ENCODE assay signal across 8 cellular contexts in genomic region chr3:143001369-143002082, GRCh38. TPM values are rescaled to one million over a fixed set of nuclear protein-coding genes. Genes with fewer than 3 reads are reported as not detected.
DNase-seq lines count a peak whose midpoint lies in the region; ATAC-seq and TF ChIP-seq lines count a peak whose summit lies in the region.

TSS of gene U2SURP (plus strand) at chr3:143001570. CDS start at chr3:143001629, 59 bp downstream.

- ATAC-seq in HG02610 (IDR thresholded peaks at IDR 0.05; ENCODE audit: unreplicated experiment) (peak; percentile 86), omental fat pad (ENCODE audit: low FRiP score) (peak; percentile 96)
- ATAC-seq in activated naive CD4-positive, alpha-beta T cell treated with anti-CD3 and anti-CD28 coated beads, Interleukin-2, amount 50 U/mL, for 72 hours = peak; percentile 90 to 92

- H3K27me3 ChIP-seq in testis = no peaks in the 10 kb centered on the region

- H3K36me3 ChIP-seq in testis (ENCODE audit: low read depth, missing control alignments) = no peaks in the 10 kb centered on the region

- no peaks in the 10 kb centered on the region for H3K9me3 ChIP-seq in testis

- H3K4me3 ChIP-seq in GM08714 (ENCODE audit: low read length) = peak within 1 kb of the TSS; percentile 72
- peak within 1 kb of the TSS; percentile 83 to 94 for H3K4me3 ChIP-seq in testis

- H3K27ac ChIP-seq in testis = peak within 1 kb of the TSS; percentile 86 to 95

- DNase-seq in NCI-H1092 treated with DMSO at 0.1 percent for 48 hours (lab: John Stamatoyannopoulos, UW) (peak; percentile 97), SKM-1 (lab: John Stamatoyannopoulos, UW; ENCODE audit: unreplicated experiment) (peak; percentile 92), glomerular endothelial cell (ENCODE audit: extremely low read depth, low read depth, low spot score) (peak; percentile 93), omental fat pad (ENCODE audit: low spot score) (peak; percentile 79), testis (peak; percentile 99)
- DNase-seq in activated naive CD4-positive, alpha-beta T cell treated with anti-CD3 and anti-CD28 coated beads, Interleukin-2, amount 50 U/mL, for 72 hours (ENCODE audit: low spot score in 2 of 2) = peak; percentile 88 to 93

- peak; percentile 45 for TF ChIP-seq POLR2A in testis (IDR thresholded peaks at IDR 0.05)

- peaks cover 26 to 27% of the 10 kb centered on the region in 2 donors for H3K36me3 Mint-ChIP-seq in activated naive CD4-positive, alpha-beta T cell treated with anti-CD3 and anti-CD28 coated beads, Interleukin-2, amount 50 U/mL, for 72 hours

- 0% methylated on average over 4 to 52 of the region's 55 CpGs for WGBS in testis, 2 donors

- H3K27ac Mint-ChIP-seq in activated naive CD4-positive, alpha-beta T cell treated with anti-CD3 and anti-CD28 coated beads, Interleukin-2, amount 50 U/mL, for 72 hours = peak within 1 kb of the TSS; percentile 93 to 98

- H3K9me3 Mint-ChIP-seq in activated naive CD4-positive, alpha-beta T cell treated with anti-CD3 and anti-CD28 coated beads, Interleukin-2, amount 50 U/mL, for 72 hours = no peaks in the 10 kb centered on the region

- TF ChIP-seq CTCF in omental fat pad (IDR thresholded peaks at IDR 0.05) (no peak), testis (IDR thresholded peaks at IDR 0.05) (peak in 2 of 3 experiments; percentile 22 to 34)

- peaks cover 9% of the 10 kb centered on the region for H3K4me1 ChIP-seq in testis

- intact Hi-C loops in testis (cut with DNase I; ENCODE audit: low total_unique reads) = no loop called here

RNA-seq across cellular contexts. Expression of gene U2SURP, which starts in this region (rescaled TPM):
- total RNA-seq in activated naive CD4-positive, alpha-beta T cell treated with anti-CD3 and anti-CD28 coated beads, Interleukin-2, amount 50 U/mL, for 72 hours = 100 to 1,000 TPM; 142 to 183 TPM
- total RNA-seq in glomerular endothelial cell (52.2 and 53.6 TPM in 2 replicates), omental fat pad (100 to 1,000 TPM in 1 of 4 donors, 10 to 100 TPM in 3; 59.5 to 106 (median 73.9) TPM), testis (100 to 1,000 TPM; 110 to 112 TPM)
- 38.1 TPM for polyA plus RNA-seq in testis (ENCODE audit: insufficient read depth, low read depth, low replicate concordance)

Comparison
In these comparisons a context has a peak if more than half of its experiments do, and no peak if none do; other contexts are left out.
1. Peak in every context shown above with its lines: DNase-seq, ATAC-seq, H3K4me3 ChIP-seq and H3K27ac ChIP-seq.
2. CTCF ChIP-seq: peak in testis (2 of 3); none in omental fat pad (0 of 3).